In the genomic region with DNA sequence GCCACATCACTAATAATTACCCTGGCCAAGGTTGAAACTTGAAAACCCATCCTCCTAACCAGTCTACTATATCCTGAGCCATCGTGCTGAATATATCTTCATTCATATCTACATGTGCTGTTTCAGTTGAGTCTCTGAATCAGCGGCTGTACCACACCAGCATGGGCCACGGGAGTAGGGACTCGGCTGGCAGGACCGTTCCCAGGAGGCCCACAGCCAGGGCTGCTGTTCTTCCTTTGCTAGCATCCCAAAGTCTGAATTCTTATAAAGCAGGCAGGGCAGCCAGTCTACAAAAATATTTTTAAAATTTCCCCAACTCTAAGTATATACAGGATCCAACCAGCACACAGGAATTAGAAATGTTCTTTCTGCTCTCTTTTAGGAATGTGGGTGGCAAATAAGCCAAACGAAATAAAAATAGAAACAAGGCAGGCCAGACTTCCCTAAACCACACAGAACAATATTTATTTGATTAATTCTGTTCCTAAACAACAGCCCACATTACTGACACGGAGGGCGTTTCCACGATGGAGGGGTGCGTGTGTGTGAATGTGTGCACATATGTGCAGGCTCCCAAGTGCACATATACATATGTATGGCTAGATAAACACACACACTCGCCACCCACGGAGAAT, we compare ENCODE assay signal across 15 cellular contexts. TPM values are rescaled to one million over a fixed set of nuclear protein-coding genes. Genes with fewer than 3 reads are reported as not detected.
DNase-seq lines count a peak whose midpoint lies in the region; ATAC-seq and TF ChIP-seq lines count a peak whose summit lies in the region.
"Had no signal": no experiment of that assay in that cellular context is flagged by ENCODE, and none has a peak within 500 bp of the region (broad histone marks: within the 10 kb centered on the region; RNA-seq: fewer than 3 reads in every experiment).

No MANE protein-coding gene starts in this region.

- no peaks in the 10 kb centered on the region for H3K9me3 Mint-ChIP-seq in stimulated activated memory B cell treated with anti-CD40 and anti-IgM and Interleukin-4, amounts not matched to agents 10 μg/mL and 1 μg/mL and 100 μg/mL, for 72 hours
- H3K9me3 Mint-ChIP-seq in stimulated activated naive CD8-positive, alpha-beta T cell treated with anti-CD3 and anti-CD28 coated beads, Interleukin-15, amount 100 ng/mL, for 72 hours: no peaks in the 10 kb centered on the region
- H3K9me3 Mint-ChIP-seq: memory B cell had no signal

- H3K36me3 Mint-ChIP-seq in stimulated activated memory B cell treated with anti-CD40 and anti-IgM and Interleukin-4, amounts not matched to agents 10 μg/mL and 1 μg/mL and 100 μg/mL, for 72 hours: no peaks in the 10 kb centered on the region

- peak overlapping the region; percentile 14 for H3K27ac Mint-ChIP-seq in stimulated activated memory B cell treated with anti-CD40 and anti-IgM and Interleukin-4, amounts not matched to agents 10 μg/mL and 1 μg/mL and 100 μg/mL, for 72 hours
- H3K27ac Mint-ChIP-seq in stimulated activated naive CD8-positive, alpha-beta T cell treated with anti-CD3 and anti-CD28 coated beads, Interleukin-15, amount 100 ng/mL, for 72 hours: no peak overlapping the region
- H3K27ac Mint-ChIP-seq: memory B cell had no signal

- no peak overlapping the region for H3K4me3 ChIP-seq in AG10803 (ENCODE audit: low read length)
- H3K4me3 ChIP-seq in SJCRH30: no peak overlapping the region

- no peak for TF ChIP-seq CTCF in AG10803 (conservative IDR thresholded peaks at IDR 0.05; ENCODE audit: low read length)

- H3K36me3 ChIP-seq in SJCRH30: no peaks in the 10 kb centered on the region

- H3K27me3 Mint-ChIP-seq in stimulated activated memory B cell treated with anti-CD40 and anti-IgM and Interleukin-4, amounts not matched to agents 10 μg/mL and 1 μg/mL and 100 μg/mL, for 72 hours: no peaks in the 10 kb centered on the region
- no peaks in the 10 kb centered on the region for H3K27me3 Mint-ChIP-seq in stimulated activated naive CD8-positive, alpha-beta T cell treated with anti-CD3 and anti-CD28 coated beads, Interleukin-15, amount 100 ng/mL, for 72 hours
- H3K27me3 Mint-ChIP-seq: memory B cell had no signal

- H3K27ac ChIP-seq in caudate nucleus (ENCODE audit: low read depth, low read length) (peak overlapping the region; percentile 88), SJCRH30 (no peak overlapping the region)
- H3K27ac ChIP-seq: KMS-11 had no signal

- no peaks in the 10 kb centered on the region for H3K4me1 ChIP-seq in SJCRH30

- DNase-seq in AG10803 (ENCODE audit: low read depth) (peak; percentile 53), caudate nucleus (lab: John Stamatoyannopoulos, UW) (peak in 2 of 61 donors; percentile 20 to 26), medulla oblongata (ENCODE audit: extremely low spot score) (peak; percentile 52), SJCRH30 (no peak)
- no peak for DNase-seq in stimulated activated naive CD8-positive, alpha-beta T cell treated with anti-CD3 and anti-CD28 coated beads, Interleukin-15, amount 100 ng/mL, for 72 hours
- DNase-seq: NCI-H1417; NCI-H446; occipital lobe; stimulated activated naive CD8-positive, alpha-beta T cell treated with anti-CD3 and anti-CD28 coated beads, Interleukin-15, Interleukin-2, amounts not matched to agents 100 U/mL and 50 U/mL, for 24 hours had no signal

- H3K4me3 Mint-ChIP-seq in stimulated activated memory B cell treated with anti-CD40 and anti-IgM and Interleukin-4, amounts not matched to agents 10 μg/mL and 1 μg/mL and 100 μg/mL, for 72 hours: no peak overlapping the region
- H3K4me3 Mint-ChIP-seq in stimulated activated naive CD8-positive, alpha-beta T cell treated with anti-CD3 and anti-CD28 coated beads, Interleukin-15, amount 100 ng/mL, for 72 hours: no peak overlapping the region
- H3K4me3 Mint-ChIP-seq: memory B cell had no signal

- no peak for ATAC-seq in stimulated activated memory B cell treated with anti-CD40 and anti-IgM and Interleukin-4, amounts not matched to agents 10 μg/mL and 1 μg/mL and 100 μg/mL, for 72 hours
- ATAC-seq in stimulated activated naive CD8-positive, alpha-beta T cell treated with anti-CD3 and anti-CD28 coated beads, Interleukin-15, amount 100 ng/mL, for 72 hours: no peak
- ATAC-seq in GM18870 (IDR thresholded peaks at IDR 0.05; ENCODE audit: unreplicated experiment) (no peak), HG02610 (IDR thresholded peaks at IDR 0.05; ENCODE audit: unreplicated experiment) (no peak)
- ATAC-seq: stimulated activated naive CD8-positive, alpha-beta T cell treated with anti-CD3 and anti-CD28 coated beads, Interleukin-15, Interleukin-2, amounts not matched to agents 100 U/mL and 50 U/mL, for 24 hours had no signal

- H3K9me3 ChIP-seq in SJCRH30 (replicated peaks): no peaks in the 10 kb centered on the region

- H3K4me1 Mint-ChIP-seq in stimulated activated memory B cell treated with anti-CD40 and anti-IgM and Interleukin-4, amounts not matched to agents 10 μg/mL and 1 μg/mL and 100 μg/mL, for 72 hours: peaks cover 22% of the 10 kb centered on the region
- H3K4me1 Mint-ChIP-seq in stimulated activated naive CD8-positive, alpha-beta T cell treated with anti-CD3 and anti-CD28 coated beads, Interleukin-15, amount 100 ng/mL, for 72 hours: peaks cover 7% of the 10 kb centered on the region

- no peaks in the 10 kb centered on the region for H3K27me3 ChIP-seq in SJCRH30

RNA-seq across cellular contexts. Expression of a gene that starts 42.8 kb away (rescaled TPM):
- total RNA-seq in SJCRH30 (2014; rRNA removed; shearing (Covaris generic)): not detected in 2 replicates
- total RNA-seq: astrocyte had no signal

Comparison
In these comparisons a context has a peak if more than half of its experiments do, and no peak if none do; other contexts are left out.
1. DNase-seq: peak in AG10803 (single experiment) and medulla oblongata (single experiment); none in SJCRH30 (0 of 2) and stimulated activated naive CD8-positive, alpha-beta T cell treated with anti-CD3 and anti-CD28 coated beads, Interleukin-15, amount 100 ng/mL, for 72 hours (0 of 2).